In the genomic region with DNA sequence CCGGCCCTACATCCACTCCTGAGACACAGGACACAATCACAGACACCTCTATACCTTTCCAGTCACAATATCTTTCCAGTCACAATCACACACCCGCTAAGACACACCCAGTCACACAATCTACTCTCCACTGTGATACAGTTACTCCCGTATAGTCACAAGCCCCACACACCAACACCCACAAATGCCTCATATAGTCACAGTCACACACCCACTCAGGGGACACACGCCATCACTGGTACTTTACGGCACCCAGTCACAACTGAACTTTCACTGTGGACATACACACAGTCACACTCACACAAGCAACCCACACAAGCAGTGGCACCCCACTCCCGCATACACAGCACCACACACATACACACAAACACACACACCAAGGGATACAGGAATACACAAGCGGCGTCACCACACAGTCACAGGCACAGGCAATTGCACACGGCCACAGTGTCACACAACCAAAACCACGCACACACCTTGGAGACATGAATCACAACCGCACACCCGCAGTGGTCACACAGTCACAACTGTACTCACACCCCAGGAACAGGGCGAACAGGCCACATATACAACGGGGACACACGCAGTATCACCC, we compare ENCODE assay signal across 1 cellular context.
TF ChIP-seq lines count a peak whose summit lies in the region.

No MANE protein-coding gene starts in this region.

TF ChIP-seq in HepG2, 621 proteins besides CTCF, POLR2A, EP300 and RAD21 (continued from another document):
- TF ChIP-seq, protein P1, sequence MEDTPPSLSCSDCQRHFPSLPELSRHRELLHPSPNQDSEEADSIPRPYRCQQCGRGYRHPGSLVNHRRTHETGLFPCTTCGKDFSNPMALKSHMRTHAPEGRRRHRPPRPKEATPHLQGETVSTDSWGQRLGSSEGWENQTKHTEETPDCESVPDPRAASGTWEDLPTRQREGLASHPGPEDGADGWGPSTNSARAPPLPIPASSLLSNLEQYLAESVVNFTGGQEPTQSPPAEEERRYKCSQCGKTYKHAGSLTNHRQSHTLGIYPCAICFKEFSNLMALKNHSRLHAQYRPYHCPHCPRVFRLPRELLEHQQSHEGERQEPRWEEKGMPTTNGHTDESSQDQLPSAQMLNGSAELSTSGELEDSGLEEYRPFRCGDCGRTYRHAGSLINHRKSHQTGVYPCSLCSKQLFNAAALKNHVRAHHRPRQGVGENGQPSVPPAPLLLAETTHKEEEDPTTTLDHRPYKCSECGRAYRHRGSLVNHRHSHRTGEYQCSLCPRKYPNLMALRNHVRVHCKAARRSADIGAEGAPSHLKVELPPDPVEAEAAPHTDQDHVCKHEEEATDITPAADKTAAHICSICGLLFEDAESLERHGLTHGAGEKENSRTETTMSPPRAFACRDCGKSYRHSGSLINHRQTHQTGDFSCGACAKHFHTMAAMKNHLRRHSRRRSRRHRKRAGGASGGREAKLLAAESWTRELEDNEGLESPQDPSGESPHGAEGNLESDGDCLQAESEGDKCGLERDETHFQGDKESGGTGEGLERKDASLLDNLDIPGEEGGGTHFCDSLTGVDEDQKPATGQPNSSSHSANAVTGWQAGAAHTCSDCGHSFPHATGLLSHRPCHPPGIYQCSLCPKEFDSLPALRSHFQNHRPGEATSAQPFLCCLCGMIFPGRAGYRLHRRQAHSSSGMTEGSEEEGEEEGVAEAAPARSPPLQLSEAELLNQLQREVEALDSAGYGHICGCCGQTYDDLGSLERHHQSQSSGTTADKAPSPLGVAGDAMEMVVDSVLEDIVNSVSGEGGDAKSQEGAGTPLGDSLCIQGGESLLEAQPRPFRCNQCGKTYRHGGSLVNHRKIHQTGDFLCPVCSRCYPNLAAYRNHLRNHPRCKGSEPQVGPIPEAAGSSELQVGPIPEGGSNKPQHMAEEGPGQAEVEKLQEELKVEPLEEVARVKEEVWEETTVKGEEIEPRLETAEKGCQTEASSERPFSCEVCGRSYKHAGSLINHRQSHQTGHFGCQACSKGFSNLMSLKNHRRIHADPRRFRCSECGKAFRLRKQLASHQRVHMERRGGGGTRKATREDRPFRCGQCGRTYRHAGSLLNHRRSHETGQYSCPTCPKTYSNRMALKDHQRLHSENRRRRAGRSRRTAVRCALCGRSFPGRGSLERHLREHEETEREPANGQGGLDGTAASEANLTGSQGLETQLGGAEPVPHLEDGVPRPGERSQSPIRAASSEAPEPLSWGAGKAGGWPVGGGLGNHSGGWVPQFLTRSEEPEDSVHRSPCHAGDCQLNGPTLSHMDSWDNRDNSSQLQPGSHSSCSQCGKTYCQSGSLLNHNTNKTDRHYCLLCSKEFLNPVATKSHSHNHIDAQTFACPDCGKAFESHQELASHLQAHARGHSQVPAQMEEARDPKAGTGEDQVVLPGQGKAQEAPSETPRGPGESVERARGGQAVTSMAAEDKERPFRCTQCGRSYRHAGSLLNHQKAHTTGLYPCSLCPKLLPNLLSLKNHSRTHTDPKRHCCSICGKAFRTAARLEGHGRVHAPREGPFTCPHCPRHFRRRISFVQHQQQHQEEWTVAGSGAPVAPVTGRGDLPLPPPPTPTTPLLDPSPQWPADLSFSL (CRISPR knock-in tag; IDR thresholded peaks at IDR 0.05), result peak; percentile 99
- TF ChIP-seq JUNB (CRISPR knock-in tag; IDR thresholded peaks at IDR 0.05; ENCODE audit: borderline replicate concordance), result peak; percentile 44; the same call in 1 of the 2 replicates
- TF ChIP-seq, protein P2, sequence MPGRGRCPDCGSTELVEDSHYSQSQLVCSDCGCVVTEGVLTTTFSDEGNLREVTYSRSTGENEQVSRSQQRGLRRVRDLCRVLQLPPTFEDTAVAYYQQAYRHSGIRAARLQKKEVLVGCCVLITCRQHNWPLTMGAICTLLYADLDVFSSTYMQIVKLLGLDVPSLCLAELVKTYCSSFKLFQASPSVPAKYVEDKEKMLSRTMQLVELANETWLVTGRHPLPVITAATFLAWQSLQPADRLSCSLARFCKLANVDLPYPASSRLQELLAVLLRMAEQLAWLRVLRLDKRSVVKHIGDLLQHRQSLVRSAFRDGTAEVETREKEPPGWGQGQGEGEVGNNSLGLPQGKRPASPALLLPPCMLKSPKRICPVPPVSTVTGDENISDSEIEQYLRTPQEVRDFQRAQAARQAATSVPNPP (CRISPR knock-in tag; IDR thresholded peaks at IDR 0.05), result no peak
- TF ChIP-seq, protein P3, sequence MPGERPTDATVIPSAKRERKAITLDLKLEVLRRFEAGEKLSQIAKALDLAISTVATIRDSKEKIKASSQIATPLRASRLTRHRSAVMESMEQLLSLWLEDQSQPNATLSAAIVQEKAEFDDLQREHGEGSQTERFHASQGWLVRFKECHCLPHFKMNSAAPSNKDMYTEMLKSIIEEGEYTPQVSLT (CRISPR knock-in tag; IDR thresholded peaks at IDR 0.05; ENCODE audit: borderline replicate concordance, low read depth), result no peak
- no peak for TF ChIP-seq STAG1 (CRISPR knock-in tag; IDR thresholded peaks at IDR 0.05)
- no peak for TF ChIP-seq ZNF224 (CRISPR knock-in tag; IDR thresholded peaks at IDR 0.05)
- no peak for TF ChIP-seq ADNP (CRISPR knock-in tag; IDR thresholded peaks at IDR 0.05)
- TF ChIP-seq ZNF543 (CRISPR knock-in tag; IDR thresholded peaks at IDR 0.05), result no peak
- TF ChIP-seq RXRB (CRISPR knock-in tag; IDR thresholded peaks at IDR 0.05; ENCODE audit: borderline replicate concordance), result no peak
- TF ChIP-seq, protein P4, sequence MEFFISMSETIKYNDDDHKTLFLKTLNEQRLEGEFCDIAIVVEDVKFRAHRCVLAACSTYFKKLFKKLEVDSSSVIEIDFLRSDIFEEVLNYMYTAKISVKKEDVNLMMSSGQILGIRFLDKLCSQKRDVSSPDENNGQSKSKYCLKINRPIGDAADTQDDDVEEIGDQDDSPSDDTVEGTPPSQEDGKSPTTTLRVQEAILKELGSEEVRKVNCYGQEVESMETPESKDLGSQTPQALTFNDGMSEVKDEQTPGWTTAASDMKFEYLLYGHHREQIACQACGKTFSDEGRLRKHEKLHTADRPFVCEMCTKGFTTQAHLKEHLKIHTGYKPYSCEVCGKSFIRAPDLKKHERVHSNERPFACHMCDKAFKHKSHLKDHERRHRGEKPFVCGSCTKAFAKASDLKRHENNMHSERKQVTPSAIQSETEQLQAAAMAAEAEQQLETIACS (CRISPR knock-in tag; IDR thresholded peaks at IDR 0.05), result no peak
- 0 out of 2 replicates have a peak, but pooled peaks have one; percentile 24 for TF ChIP-seq NFATC3 (CRISPR knock-in tag; IDR thresholded peaks at IDR 0.05)
- no peak for TF ChIP-seq RBM22 (optimal IDR thresholded peaks at IDR 0.05; ENCODE audit: low read length)
